ENCODE assay signal across 1 cellular context in the genomic region with DNA sequence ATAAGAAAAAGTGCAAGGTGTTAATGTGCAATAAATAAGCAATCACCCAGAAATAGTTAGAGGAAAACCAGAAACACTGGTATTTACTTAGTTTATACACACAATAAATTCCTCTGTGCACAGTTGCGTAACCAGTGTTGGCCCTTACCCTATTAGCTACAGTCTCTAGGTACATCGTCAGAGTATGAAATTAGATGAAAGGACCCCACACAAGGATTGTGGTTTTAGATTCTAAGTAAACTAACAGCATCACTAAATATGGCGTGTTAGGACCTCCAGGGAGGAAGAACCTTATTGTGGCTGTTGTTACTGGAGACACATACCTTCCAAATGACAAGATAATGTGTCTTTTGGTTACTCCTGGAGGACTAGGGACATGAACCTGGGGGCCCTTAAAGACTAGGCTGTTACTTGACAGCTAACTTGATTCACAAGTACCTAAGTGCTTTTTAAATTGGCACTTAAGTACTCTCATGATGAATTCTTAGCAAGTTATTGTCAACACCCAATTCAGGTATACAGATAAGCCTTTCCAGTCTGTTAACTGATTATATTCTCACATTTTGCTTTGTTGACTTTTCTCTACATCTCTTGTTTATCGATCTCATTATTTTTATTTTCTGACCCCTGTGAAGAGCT.
A peak's percentile ranks its signal among the peaks of the same experiment; 100 is the strongest.
TF ChIP-seq lines count a peak whose summit lies in the region.

No MANE protein-coding gene starts in this region.

TF ChIP-seq in HepG2, 621 proteins besides CTCF, POLR2A, EP300 and RAD21 (continued from another document and continues in another):
- TF ChIP-seq ZSCAN29 (CRISPR knock-in tag; conservative IDR thresholded peaks at IDR 0.05) (no peak), ZSCAN20 (CRISPR knock-in tag; IDR thresholded peaks at IDR 0.05; ENCODE audit: borderline replicate concordance) (no peak), RBM22 (optimal IDR thresholded peaks at IDR 0.05; ENCODE audit: low read length) (no peak), LCORL (IDR thresholded peaks at IDR 0.05) (no peak), LCORL (CRISPR knock-in tag; IDR thresholded peaks at IDR 0.05) (no peak), HDAC1 (CRISPR knock-in tag; IDR thresholded peaks at IDR 0.05) (no peak), JUNB (CRISPR knock-in tag; IDR thresholded peaks at IDR 0.05; ENCODE audit: borderline replicate concordance) (no peak), ZNF232 (CRISPR knock-in tag; IDR thresholded peaks at IDR 0.05; ENCODE audit: borderline replicate concordance) (no peak), XBP1 (CRISPR knock-in tag; IDR thresholded peaks at IDR 0.05) (no peak), PHF21A (CRISPR knock-in tag; IDR thresholded peaks at IDR 0.05) (no peak), MYNN (CRISPR knock-in tag; IDR thresholded peaks at IDR 0.05; ENCODE audit: low read depth) (no peak), NR3C1 (CRISPR knock-in tag; IDR thresholded peaks at IDR 0.05) (no peak), ZNF891 (CRISPR knock-in tag; IDR thresholded peaks at IDR 0.05) (no peak), ZNF549 (CRISPR knock-in tag; IDR thresholded peaks at IDR 0.05) (no peak), ZNF629 (CRISPR knock-in tag; conservative IDR thresholded peaks at IDR 0.05) (no peak), RXRB (CRISPR knock-in tag; IDR thresholded peaks at IDR 0.05; ENCODE audit: borderline replicate concordance) (peak; percentile 53; the same call in 1 of the 2 replicates), NCOA5 (CRISPR knock-in tag; IDR thresholded peaks at IDR 0.05) (no peak), ZNF331 (CRISPR knock-in tag; IDR thresholded peaks at IDR 0.05) (no peak), GATAD1 (CRISPR knock-in tag; IDR thresholded peaks at IDR 0.05) (no peak), KDM6A (CRISPR knock-in tag; IDR thresholded peaks at IDR 0.05; ENCODE audit: low read depth) (0 out of 2 replicates have a peak, but pooled peaks have one; percentile 11), RORA (CRISPR knock-in tag; IDR thresholded peaks at IDR 0.05) (no peak), HDAC6 (IDR thresholded peaks at IDR 0.05; ENCODE audit: low read depth, low read length) (no peak), ZNF772 (CRISPR knock-in tag; IDR thresholded peaks at IDR 0.05) (no peak), ZNF597 (CRISPR knock-in tag; IDR thresholded peaks at IDR 0.05) (no peak), MEIS1 (CRISPR knock-in tag; IDR thresholded peaks at IDR 0.05; ENCODE audit: borderline replicate concordance) (no peak), ZNF879 (CRISPR knock-in tag; IDR thresholded peaks at IDR 0.05) (no peak), ARNT2 (CRISPR knock-in tag; IDR thresholded peaks at IDR 0.05; ENCODE audit: low read depth) (no peak), FOXA1 (IDR thresholded peaks at IDR 0.05) (no peak), FOXA1 (CRISPR knock-in tag; IDR thresholded peaks at IDR 0.05) (peak; percentile 73), TARDBP (CRISPR knock-in tag; IDR thresholded peaks at IDR 0.05) (peak; percentile 58; the same call in 1 of the 2 replicates), SAP130 (CRISPR knock-in tag; IDR thresholded peaks at IDR 0.05; ENCODE audit: low read depth) (peak; percentile 54), ZBTB38 (CRISPR knock-in tag; IDR thresholded peaks at IDR 0.05) (no peak), CENPX (CRISPR knock-in tag; IDR thresholded peaks at IDR 0.05) (no peak), RAD51 (IDR thresholded peaks at IDR 0.05; ENCODE audit: borderline replicate concordance) (no peak), CREM (IDR thresholded peaks at IDR 0.05) (no peak), CREM (CRISPR knock-in tag; IDR thresholded peaks at IDR 0.05) (no peak), SNAPC2 (CRISPR knock-in tag; IDR thresholded peaks at IDR 0.05) (no peak), NPAS2 (CRISPR knock-in tag; IDR thresholded peaks at IDR 0.05; ENCODE audit: borderline replicate concordance) (no peak), TOE1 (CRISPR knock-in tag; IDR thresholded peaks at IDR 0.05) (no peak), ZMYM2 (CRISPR knock-in tag; IDR thresholded peaks at IDR 0.05) (no peak)
- TF ChIP-seq, protein P1, sequence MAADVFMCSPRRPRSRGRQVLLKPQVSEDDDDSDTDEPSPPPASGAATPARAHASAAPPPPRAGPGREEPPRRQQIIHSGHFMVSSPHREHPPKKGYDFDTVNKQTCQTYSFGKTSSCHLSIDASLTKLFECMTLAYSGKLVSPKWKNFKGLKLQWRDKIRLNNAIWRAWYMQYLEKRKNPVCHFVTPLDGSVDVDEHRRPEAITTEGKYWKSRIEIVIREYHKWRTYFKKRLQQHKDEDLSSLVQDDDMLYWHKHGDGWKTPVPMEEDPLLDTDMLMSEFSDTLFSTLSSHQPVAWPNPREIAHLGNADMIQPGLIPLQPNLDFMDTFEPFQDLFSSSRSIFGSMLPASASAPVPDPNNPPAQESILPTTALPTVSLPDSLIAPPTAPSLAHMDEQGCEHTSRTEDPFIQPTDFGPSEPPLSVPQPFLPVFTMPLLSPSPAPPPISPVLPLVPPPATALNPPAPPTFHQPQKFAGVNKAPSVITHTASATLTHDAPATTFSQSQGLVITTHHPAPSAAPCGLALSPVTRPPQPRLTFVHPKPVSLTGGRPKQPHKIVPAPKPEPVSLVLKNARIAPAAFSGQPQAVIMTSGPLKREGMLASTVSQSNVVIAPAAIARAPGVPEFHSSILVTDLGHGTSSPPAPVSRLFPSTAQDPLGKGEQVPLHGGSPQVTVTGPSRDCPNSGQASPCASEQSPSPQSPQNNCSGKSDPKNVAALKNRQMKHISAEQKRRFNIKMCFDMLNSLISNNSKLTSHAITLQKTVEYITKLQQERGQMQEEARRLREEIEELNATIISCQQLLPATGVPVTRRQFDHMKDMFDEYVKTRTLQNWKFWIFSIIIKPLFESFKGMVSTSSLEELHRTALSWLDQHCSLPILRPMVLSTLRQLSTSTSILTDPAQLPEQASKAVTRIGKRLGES (CRISPR knock-in tag; IDR thresholded peaks at IDR 0.05; ENCODE audit: borderline replicate concordance), result no peak
- TF ChIP-seq, protein P2, sequence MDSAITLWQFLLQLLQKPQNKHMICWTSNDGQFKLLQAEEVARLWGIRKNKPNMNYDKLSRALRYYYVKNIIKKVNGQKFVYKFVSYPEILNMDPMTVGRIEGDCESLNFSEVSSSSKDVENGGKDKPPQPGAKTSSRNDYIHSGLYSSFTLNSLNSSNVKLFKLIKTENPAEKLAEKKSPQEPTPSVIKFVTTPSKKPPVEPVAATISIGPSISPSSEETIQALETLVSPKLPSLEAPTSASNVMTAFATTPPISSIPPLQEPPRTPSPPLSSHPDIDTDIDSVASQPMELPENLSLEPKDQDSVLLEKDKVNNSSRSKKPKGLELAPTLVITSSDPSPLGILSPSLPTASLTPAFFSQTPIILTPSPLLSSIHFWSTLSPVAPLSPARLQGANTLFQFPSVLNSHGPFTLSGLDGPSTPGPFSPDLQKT (CRISPR knock-in tag; IDR thresholded peaks at IDR 0.05; ENCODE audit: borderline replicate concordance), result no peak
- TF ChIP-seq, protein P3, sequence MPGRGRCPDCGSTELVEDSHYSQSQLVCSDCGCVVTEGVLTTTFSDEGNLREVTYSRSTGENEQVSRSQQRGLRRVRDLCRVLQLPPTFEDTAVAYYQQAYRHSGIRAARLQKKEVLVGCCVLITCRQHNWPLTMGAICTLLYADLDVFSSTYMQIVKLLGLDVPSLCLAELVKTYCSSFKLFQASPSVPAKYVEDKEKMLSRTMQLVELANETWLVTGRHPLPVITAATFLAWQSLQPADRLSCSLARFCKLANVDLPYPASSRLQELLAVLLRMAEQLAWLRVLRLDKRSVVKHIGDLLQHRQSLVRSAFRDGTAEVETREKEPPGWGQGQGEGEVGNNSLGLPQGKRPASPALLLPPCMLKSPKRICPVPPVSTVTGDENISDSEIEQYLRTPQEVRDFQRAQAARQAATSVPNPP (CRISPR knock-in tag; IDR thresholded peaks at IDR 0.05), result no peak
- TF ChIP-seq, protein P4, sequence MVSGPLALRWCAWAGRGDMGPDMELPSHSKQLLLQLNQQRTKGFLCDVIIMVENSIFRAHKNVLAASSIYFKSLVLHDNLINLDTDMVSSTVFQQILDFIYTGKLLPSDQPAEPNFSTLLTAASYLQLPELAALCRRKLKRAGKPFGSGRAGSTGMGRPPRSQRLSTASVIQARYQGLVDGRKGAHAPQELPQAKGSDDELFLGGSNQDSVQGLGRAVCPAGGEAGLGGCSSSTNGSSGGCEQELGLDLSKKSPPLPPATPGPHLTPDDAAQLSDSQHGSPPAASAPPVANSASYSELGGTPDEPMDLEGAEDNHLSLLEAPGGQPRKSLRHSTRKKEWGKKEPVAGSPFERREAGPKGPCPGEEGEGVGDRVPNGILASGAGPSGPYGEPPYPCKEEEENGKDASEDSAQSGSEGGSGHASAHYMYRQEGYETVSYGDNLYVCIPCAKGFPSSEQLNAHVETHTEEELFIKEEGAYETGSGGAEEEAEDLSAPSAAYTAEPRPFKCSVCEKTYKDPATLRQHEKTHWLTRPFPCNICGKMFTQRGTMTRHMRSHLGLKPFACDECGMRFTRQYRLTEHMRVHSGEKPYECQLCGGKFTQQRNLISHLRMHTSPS (CRISPR knock-in tag; IDR thresholded peaks at IDR 0.05; ENCODE audit: low read depth), result no peak
- TF ChIP-seq, protein P5, sequence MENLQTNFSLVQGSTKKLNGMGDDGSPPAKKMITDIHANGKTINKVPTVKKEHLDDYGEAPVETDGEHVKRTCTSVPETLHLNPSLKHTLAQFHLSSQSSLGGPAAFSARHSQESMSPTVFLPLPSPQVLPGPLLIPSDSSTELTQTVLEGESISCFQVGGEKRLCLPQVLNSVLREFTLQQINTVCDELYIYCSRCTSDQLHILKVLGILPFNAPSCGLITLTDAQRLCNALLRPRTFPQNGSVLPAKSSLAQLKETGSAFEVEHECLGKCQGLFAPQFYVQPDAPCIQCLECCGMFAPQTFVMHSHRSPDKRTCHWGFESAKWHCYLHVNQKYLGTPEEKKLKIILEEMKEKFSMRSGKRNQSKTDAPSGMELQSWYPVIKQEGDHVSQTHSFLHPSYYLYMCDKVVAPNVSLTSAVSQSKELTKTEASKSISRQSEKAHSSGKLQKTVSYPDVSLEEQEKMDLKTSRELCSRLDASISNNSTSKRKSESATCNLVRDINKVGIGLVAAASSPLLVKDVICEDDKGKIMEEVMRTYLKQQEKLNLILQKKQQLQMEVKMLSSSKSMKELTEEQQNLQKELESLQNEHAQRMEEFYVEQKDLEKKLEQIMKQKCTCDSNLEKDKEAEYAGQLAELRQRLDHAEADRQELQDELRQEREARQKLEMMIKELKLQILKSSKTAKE (CRISPR knock-in tag; IDR thresholded peaks at IDR 0.05; ENCODE audit: borderline replicate concordance), result no peak
- TF ChIP-seq, protein P6, sequence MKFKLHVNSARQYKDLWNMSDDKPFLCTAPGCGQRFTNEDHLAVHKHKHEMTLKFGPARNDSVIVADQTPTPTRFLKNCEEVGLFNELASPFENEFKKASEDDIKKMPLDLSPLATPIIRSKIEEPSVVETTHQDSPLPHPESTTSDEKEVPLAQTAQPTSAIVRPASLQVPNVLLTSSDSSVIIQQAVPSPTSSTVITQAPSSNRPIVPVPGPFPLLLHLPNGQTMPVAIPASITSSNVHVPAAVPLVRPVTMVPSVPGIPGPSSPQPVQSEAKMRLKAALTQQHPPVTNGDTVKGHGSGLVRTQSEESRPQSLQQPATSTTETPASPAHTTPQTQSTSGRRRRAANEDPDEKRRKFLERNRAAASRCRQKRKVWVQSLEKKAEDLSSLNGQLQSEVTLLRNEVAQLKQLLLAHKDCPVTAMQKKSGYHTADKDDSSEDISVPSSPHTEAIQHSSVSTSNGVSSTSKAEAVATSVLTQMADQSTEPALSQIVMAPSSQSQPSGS (CRISPR knock-in tag; IDR thresholded peaks at IDR 0.05), result peak; percentile 28; the same call in 1 of the 2 replicates
- TF ChIP-seq, protein P7, sequence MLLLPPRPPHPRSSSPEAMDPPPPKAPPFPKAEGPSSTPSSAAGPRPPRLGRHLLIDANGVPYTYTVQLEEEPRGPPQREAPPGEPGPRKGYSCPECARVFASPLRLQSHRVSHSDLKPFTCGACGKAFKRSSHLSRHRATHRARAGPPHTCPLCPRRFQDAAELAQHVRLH (CRISPR knock-in tag; IDR thresholded peaks at IDR 0.05; ENCODE audit: borderline replicate concordance, low read depth), result no peak
- TF ChIP-seq, protein P8, sequence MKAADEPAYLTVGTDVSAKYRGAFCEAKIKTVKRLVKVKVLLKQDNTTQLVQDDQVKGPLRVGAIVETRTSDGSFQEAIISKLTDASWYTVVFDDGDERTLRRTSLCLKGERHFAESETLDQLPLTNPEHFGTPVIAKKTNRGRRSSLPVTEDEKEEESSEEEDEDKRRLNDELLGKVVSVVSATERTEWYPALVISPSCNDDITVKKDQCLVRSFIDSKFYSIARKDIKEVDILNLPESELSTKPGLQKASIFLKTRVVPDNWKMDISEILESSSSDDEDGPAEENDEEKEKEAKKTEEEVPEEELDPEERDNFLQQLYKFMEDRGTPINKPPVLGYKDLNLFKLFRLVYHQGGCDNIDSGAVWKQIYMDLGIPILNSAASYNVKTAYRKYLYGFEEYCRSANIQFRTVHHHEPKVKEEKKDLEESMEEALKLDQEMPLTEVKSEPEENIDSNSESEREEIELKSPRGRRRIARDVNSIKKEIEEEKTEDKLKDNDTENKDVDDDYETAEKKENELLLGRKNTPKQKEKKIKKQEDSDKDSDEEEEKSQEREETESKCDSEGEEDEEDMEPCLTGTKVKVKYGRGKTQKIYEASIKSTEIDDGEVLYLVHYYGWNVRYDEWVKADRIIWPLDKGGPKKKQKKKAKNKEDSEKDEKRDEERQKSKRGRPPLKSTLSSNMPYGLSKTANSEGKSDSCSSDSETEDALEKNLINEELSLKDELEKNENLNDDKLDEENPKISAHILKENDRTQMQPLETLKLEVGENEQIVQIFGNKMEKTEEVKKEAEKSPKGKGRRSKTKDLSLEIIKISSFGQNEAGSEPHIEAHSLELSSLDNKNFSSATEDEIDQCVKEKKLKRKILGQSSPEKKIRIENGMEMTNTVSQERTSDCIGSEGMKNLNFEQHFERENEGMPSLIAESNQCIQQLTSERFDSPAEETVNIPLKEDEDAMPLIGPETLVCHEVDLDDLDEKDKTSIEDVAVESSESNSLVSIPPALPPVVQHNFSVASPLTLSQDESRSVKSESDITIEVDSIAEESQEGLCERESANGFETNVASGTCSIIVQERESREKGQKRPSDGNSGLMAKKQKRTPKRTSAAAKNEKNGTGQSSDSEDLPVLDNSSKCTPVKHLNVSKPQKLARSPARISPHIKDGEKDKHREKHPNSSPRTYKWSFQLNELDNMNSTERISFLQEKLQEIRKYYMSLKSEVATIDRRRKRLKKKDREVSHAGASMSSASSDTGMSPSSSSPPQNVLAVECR (CRISPR knock-in tag; IDR thresholded peaks at IDR 0.05; ENCODE audit: borderline replicate concordance), result no peak
- TF ChIP-seq, protein P9, sequence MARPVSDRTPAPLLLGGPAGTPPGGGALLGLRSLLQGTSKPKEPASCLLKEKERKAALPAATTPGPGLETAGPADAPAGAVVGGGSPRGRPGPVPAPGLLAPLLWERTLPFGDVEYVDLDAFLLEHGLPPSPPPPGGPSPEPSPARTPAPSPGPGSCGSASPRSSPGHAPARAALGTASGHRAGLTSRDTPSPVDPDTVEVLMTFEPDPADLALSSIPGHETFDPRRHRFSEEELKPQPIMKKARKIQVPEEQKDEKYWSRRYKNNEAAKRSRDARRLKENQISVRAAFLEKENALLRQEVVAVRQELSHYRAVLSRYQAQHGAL (CRISPR knock-in tag; IDR thresholded peaks at IDR 0.05; ENCODE audit: not compliant biosample characterization), result no peak
